ENCODE assay signal across 1 cellular context in the genomic region with DNA sequence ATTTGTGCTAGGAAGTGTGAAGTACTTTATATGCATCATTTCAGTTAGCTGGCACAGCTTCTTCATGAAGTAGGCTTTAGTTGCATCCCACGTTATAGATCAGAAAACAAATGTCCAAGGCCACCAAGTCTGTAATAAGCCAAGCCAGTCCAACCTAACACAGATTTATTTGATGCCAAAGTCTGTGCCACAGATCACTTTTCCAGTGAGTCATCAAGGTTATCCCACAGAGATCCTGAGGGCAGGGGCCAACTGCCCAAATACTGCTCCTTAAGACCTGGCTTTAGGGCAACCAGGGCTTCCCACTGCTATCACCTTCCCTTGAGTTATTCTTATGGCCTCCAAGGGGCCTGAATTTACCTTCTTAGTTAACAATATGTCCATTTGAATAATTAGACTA.
TF ChIP-seq lines count a peak whose summit lies in the region.

No MANE protein-coding gene starts in this region.

TF ChIP-seq in liver, 16 proteins besides CTCF, POLR2A, EP300 and RAD21 (continued from another document):
- no peak for TF ChIP-seq REST (IDR thresholded peaks at IDR 0.05)
- TF ChIP-seq MAX (IDR thresholded peaks at IDR 0.05) = no peak
- TF ChIP-seq TAF1 (conservative IDR thresholded peaks at IDR 0.05) = no peak
- TF ChIP-seq HNF4A (conservative IDR thresholded peaks at IDR 0.05) = peak in 1 of 2 donors; percentile 85
- peak in 1 of 2 donors; percentile 89 for TF ChIP-seq JUND (IDR thresholded peaks at IDR 0.05)
- no peak for TF ChIP-seq FOXA1 (IDR thresholded peaks at IDR 0.05)
- TF ChIP-seq RXRA (IDR thresholded peaks at IDR 0.05) = peak in 1 of 2 donors; percentile 71
- TF ChIP-seq SP1 (IDR thresholded peaks at IDR 0.05) = no peak
- TF ChIP-seq GABPA (IDR thresholded peaks at IDR 0.05 in 1 of 2, conservative IDR thresholded peaks at IDR 0.05 in 1 of 2) = no peak
- no peak for TF ChIP-seq FOXA2 (IDR thresholded peaks at IDR 0.05)
- no peak for TF ChIP-seq HNF4G (IDR thresholded peaks at IDR 0.05)
- no peak for TF ChIP-seq ZBTB33 (IDR thresholded peaks at IDR 0.05)
- peak; percentile 21 for TF ChIP-seq YY1 (IDR thresholded peaks at IDR 0.05)
- TF ChIP-seq ATF3 (IDR thresholded peaks at IDR 0.05) = no peak
